2 cellular contexts compared by ENCODE assay signal in the genomic region with DNA sequence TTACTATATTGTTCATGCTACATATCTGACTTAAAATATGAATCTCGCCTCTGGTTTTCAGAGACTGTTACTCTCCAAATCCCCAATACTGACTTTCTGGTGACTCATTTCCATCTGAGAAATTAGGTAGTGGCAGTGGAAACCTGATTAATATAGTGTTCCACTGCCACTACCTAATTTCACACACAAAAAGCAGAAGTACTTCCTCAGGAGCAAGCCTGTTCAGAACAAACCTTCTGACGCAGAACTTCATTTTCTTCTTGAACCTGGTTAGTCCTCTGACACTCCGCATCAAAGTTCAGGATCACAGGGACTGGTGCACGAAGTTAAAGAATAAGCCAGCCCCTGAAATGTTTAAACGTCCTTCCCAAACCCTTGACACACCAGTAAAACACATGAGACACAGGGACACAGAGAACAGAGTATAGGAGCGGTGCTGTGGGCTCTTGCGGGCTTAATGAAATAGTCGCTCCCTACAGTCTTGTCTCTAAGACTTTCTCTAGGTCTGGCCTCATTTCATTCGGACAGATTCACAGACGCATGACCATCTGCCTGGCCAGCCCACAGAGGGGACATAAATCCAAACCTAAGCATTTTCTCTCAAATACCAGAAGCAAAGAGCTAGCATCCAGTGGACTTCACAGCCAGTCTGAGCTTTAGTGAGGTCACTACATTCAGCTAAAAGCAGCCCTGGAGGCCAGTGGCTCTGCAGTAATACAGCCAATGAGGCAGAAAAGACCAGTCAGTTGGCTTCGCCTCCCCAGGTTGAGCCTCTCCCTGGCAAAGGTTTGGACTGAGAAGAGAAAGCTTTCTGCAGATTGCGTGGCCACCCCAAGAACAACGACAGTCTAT.
TF ChIP-seq lines count a peak whose summit lies in the region.

No MANE protein-coding gene starts in this region.

TF ChIP-seq in K562, 482 proteins besides CTCF, POLR2A, EP300 and RAD21:
- no peak for TF ChIP-seq MYBL2 (IDR thresholded peaks at IDR 0.05; ENCODE audit: low read depth)
- TF ChIP-seq MYBL2 (CRISPR knock-in tag; IDR thresholded peaks at IDR 0.05; ENCODE audit: borderline replicate concordance), result no peak
- TF ChIP-seq SPI1 (IDR thresholded peaks at IDR 0.05; ENCODE audit: borderline replicate concordance, low read depth, low read length), result 0 out of 2 replicates have a peak, but pooled peaks have one; percentile 21

TF ChIP-seq in WTC11, 78 proteins besides CTCF, POLR2A, EP300 and RAD21:
- TF ChIP-seq, protein P1, sequence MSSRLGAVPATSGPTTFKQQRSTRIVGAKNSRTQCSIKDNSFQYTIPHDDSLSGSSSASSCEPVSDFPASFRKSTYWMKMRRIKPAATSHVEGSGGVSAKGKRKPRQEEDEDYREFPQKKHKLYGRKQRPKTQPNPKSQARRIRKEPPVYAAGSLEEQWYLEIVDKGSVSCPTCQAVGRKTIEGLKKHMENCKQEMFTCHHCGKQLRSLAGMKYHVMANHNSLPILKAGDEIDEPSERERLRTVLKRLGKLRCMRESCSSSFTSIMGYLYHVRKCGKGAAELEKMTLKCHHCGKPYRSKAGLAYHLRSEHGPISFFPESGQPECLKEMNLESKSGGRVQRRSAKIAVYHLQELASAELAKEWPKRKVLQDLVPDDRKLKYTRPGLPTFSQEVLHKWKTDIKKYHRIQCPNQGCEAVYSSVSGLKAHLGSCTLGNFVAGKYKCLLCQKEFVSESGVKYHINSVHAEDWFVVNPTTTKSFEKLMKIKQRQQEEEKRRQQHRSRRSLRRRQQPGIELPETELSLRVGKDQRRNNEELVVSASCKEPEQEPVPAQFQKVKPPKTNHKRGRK (CRISPR knock-in tag; IDR thresholded peaks at IDR 0.05; ENCODE audit: borderline replicate concordance), result no peak
- TF ChIP-seq, protein P2, sequence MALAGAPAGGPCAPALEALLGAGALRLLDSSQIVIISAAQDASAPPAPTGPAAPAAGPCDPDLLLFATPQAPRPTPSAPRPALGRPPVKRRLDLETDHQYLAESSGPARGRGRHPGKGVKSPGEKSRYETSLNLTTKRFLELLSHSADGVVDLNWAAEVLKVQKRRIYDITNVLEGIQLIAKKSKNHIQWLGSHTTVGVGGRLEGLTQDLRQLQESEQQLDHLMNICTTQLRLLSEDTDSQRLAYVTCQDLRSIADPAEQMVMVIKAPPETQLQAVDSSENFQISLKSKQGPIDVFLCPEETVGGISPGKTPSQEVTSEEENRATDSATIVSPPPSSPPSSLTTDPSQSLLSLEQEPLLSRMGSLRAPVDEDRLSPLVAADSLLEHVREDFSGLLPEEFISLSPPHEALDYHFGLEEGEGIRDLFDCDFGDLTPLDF (CRISPR knock-in tag; IDR thresholded peaks at IDR 0.05), result no peak
- TF ChIP-seq, protein P3, sequence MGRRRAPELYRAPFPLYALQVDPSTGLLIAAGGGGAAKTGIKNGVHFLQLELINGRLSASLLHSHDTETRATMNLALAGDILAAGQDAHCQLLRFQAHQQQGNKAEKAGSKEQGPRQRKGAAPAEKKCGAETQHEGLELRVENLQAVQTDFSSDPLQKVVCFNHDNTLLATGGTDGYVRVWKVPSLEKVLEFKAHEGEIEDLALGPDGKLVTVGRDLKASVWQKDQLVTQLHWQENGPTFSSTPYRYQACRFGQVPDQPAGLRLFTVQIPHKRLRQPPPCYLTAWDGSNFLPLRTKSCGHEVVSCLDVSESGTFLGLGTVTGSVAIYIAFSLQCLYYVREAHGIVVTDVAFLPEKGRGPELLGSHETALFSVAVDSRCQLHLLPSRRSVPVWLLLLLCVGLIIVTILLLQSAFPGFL (CRISPR knock-in tag; IDR thresholded peaks at IDR 0.05; ENCODE audit: borderline replicate concordance), result no peak
- TF ChIP-seq SMAD3 (CRISPR knock-in tag; IDR thresholded peaks at IDR 0.05; ENCODE audit: borderline replicate concordance), result no peak
- TF ChIP-seq, protein P4, sequence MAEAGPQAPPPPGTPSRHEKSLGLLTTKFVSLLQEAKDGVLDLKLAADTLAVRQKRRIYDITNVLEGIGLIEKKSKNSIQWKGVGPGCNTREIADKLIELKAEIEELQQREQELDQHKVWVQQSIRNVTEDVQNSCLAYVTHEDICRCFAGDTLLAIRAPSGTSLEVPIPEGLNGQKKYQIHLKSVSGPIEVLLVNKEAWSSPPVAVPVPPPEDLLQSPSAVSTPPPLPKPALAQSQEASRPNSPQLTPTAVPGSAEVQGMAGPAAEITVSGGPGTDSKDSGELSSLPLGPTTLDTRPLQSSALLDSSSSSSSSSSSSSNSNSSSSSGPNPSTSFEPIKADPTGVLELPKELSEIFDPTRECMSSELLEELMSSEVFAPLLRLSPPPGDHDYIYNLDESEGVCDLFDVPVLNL (CRISPR knock-in tag; IDR thresholded peaks at IDR 0.05; ENCODE audit: borderline replicate concordance, low read depth), result no peak
- no peak for TF ChIP-seq ETV6 (CRISPR knock-in tag; IDR thresholded peaks at IDR 0.05)
TF ChIP-seq in WTC11: peak in this region for 0.
